Comparison of ENCODE assay signal across 17 cellular contexts in the genomic region with DNA sequence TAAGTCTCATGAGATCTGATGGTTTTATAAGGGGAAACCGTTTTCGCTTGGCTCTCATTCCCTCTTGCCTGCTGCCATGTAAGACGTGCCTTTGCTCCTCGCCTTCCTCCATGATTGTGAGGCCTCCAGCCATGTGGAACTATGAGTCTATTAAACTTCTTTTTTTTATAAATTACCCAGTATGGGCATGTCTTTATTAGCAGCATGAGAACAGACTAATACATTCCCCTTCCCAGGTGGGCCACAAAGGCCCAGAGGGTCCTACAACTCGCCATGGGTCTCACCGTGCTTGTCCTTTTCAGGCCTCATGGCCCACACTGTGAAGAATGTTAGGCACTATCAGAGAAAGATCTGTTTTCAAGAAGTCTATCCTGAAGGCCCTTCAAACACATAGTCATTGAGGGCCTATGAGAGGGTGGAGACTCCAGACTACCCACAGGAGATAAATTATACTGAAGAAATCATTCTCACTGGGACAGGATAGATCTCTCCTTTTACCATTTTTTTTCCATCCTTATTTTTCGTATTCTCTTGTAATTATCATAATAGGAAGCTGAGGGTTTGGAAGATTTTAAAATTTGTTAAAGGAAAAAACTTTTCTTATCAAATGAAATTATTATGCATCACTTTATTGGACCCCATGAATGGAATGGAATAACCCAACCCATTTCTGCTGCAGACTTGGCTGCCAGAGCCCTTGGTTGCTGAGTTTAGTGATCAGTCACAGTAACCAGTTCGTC. TPM values are rescaled to one million over a fixed set of nuclear protein-coding genes. Genes with fewer than 3 reads are reported as not detected.
DNase-seq lines count a peak whose midpoint lies in the region; ATAC-seq, FAIRE-seq and TF ChIP-seq lines count a peak whose summit lies in the region.
"Had no signal": no experiment of that assay in that cellular context is flagged by ENCODE, and none has a peak within 500 bp of the region (broad histone marks: within the 10 kb centered on the region; RNA-seq: fewer than 3 reads in every experiment).

No MANE protein-coding gene starts in this region.

- POLR2A ChIA-PET in A673 (lab: Charles Lee; ENCODE audit: low non-redundant PET), result no interaction called here
- POLR2A ChIA-PET in activated CD4-positive, alpha-beta memory T cell treated with anti-CD3 and anti-CD28 coated beads for 36 hours (lab: Charles Lee), result no interaction called here

- TF ChIP-seq CTCF in left ventricle myocardium inferior (IDR thresholded peaks at IDR 0.05; ENCODE audit: borderline replicate concordance) (no peak), dorsolateral prefrontal cortex (IDR thresholded peaks at IDR 0.05 in 54 of 56, conservative IDR thresholded peaks at IDR 0.05 in 2 of 56; ENCODE audit: low read depth in 1 of 56, partially characterized antibody in 56 of 56) (peak in 1 of 56 donors; percentile 1), A673 (conservative IDR thresholded peaks at IDR 0.05; ENCODE audit: low read depth, low read length) (no peak)

- FAIRE-seq in urothelium cell line (lab: Jason Lieb, UNC), result no peak

- no peak overlapping the region for H3K4me3 Mint-ChIP-seq in activated CD4-positive, alpha-beta memory T cell treated with anti-CD3 and anti-CD28 coated beads for 36 hours
- H3K4me3 Mint-ChIP-seq: central memory CD8-positive, alpha-beta T cell; effector memory CD8-positive, alpha-beta T cell; H9 had no signal

- no peak for ATAC-seq in left cardiac atrium
- no peak for ATAC-seq in sciatic nerve
- ATAC-seq: effector memory CD8-positive, alpha-beta T cell; mucosa of descending colon had no signal

- no peaks in the 10 kb centered on the region for H3K36me3 Mint-ChIP-seq in activated CD4-positive, alpha-beta memory T cell treated with anti-CD3 and anti-CD28 coated beads for 36 hours

- H3K9me3 ChIP-seq in left ventricle myocardium inferior (replicated peaks) (no peaks in the 10 kb centered on the region), A673 (ENCODE audit: low read depth, low read length, poor library complexity, severe bottlenecking) (no peaks in the 10 kb centered on the region)
- H3K9me3 ChIP-seq: mucosa of descending colon had no signal

- BruUV-seq in A673 (replicated peaks; lab: Mats Ljungman, UMichigan), result no TSS peak

- H3K9me3 Mint-ChIP-seq in activated CD4-positive, alpha-beta memory T cell treated with anti-CD3 and anti-CD28 coated beads for 36 hours, result no peaks in the 10 kb centered on the region
- H3K9me3 Mint-ChIP-seq: central memory CD8-positive, alpha-beta T cell; effector memory CD8-positive, alpha-beta T cell; H9 had no signal

- H3K27ac ChIP-seq in left ventricle myocardium inferior (replicated peaks), result peak overlapping the region; percentile 85
- H3K27ac ChIP-seq in dorsolateral prefrontal cortex, result peak overlapping the region; percentile 80 to 100 (median 99)
- no peak overlapping the region for H3K27ac ChIP-seq in A673 (ENCODE audit: low read depth, low read length, poor library complexity, severe bottlenecking)

- H3K4me1 ChIP-seq in left ventricle myocardium inferior (peaks cover 30% of the 10 kb centered on the region), A673 (ENCODE audit: insufficient read depth, low read length, poor library complexity, severe bottlenecking) (no peaks in the 10 kb centered on the region)

- H3K4me1 Mint-ChIP-seq in activated CD4-positive, alpha-beta memory T cell treated with anti-CD3 and anti-CD28 coated beads for 36 hours (ENCODE audit: low read depth), result no peaks in the 10 kb centered on the region
- H3K4me1 Mint-ChIP-seq: central memory CD8-positive, alpha-beta T cell had no signal

- H3K27ac Mint-ChIP-seq in activated CD4-positive, alpha-beta memory T cell treated with anti-CD3 and anti-CD28 coated beads for 36 hours, result no peak overlapping the region
- H3K27ac Mint-ChIP-seq: effector memory CD8-positive, alpha-beta T cell had no signal

- H3K27me3 ChIP-seq in left ventricle myocardium inferior (ENCODE audit: low read depth) (no peaks in the 10 kb centered on the region), dorsolateral prefrontal cortex (no peaks in the 10 kb centered on the region), A673 (replicated peaks; ENCODE audit: insufficient read depth, low read depth, low read length, poor library complexity) (no peaks in the 10 kb centered on the region)

- intact Hi-C loops in left ventricle myocardium inferior (cut with micrococcal nuclease) (no loop called here), left cardiac atrium (cut with DNase I) (no loop called here), dorsolateral prefrontal cortex (cut with DNase I) (loop anchor here (1.0 to 5.0 kb wide), 2 partner anchors 40 to 323 kb away; no protein-coding TSS in a partner anchor), sciatic nerve (cut with DNase I) (no loop called here), A673 (cut with micrococcal nuclease; ENCODE audit: unreplicated experiment) (no loop called here)
- intact Hi-C loops in activated CD4-positive, alpha-beta memory T cell treated with anti-CD3 and anti-CD28 coated beads for 36 hours (cut with micrococcal nuclease), result no loop called here

- CTCF ChIA-PET in A673 (lab: Charles Lee), result interaction anchor here (0.6 kb wide), 1 partner anchor 50 kb away, joined by 3 read pairs; no protein-coding TSS in a partner anchor
- CTCF ChIA-PET in activated CD4-positive, alpha-beta memory T cell treated with anti-CD3 and anti-CD28 coated beads for 36 hours (lab: Charles Lee), result interaction anchor here (1.4 kb wide), 1 partner anchor 11 kb away, joined by 3 read pairs; no protein-coding TSS in a partner anchor

- H3K36me3 ChIP-seq in left ventricle myocardium inferior (no peaks in the 10 kb centered on the region), A673 (ENCODE audit: insufficient read depth, low read length, poor library complexity, severe bottlenecking) (no peaks in the 10 kb centered on the region)

- peaks cover 2% of the 10 kb centered on the region for H3K27me3 Mint-ChIP-seq in activated CD4-positive, alpha-beta memory T cell treated with anti-CD3 and anti-CD28 coated beads for 36 hours
- H3K27me3 Mint-ChIP-seq: central memory CD8-positive, alpha-beta T cell had no signal

- no peak for DNase-seq in left ventricle myocardium inferior
- DNase-seq in left cardiac atrium, result no peak
- DNase-seq in dorsolateral prefrontal cortex, result peak in 1 of 10 donors; percentile 23
- peak; percentile 31 for DNase-seq in sciatic nerve (ENCODE audit: low spot score)
- no peak for DNase-seq in A673 (ENCODE audit: low spot score)
- no peak for DNase-seq in iPS-NIHi11 (ENCODE audit: low spot score)
- no peak for DNase-seq in urothelium cell line (ENCODE audit: low spot score)
- no peak for DNase-seq in activated CD4-positive, alpha-beta memory T cell treated with anti-CD3 and anti-CD28 coated beads for 36 hours
- DNase-seq: activated CD8-positive, alpha-beta memory T cell treated with anti-CD3 and anti-CD28 coated beads for 24 hours; effector memory CD8-positive, alpha-beta T cell; H9; kidney glomerular epithelial cell; mucosa of descending colon; NCI-H1436; SHP77 had no signal

- H3K4me3 ChIP-seq in left ventricle myocardium inferior, result no peak overlapping the region
- H3K4me3 ChIP-seq in dorsolateral prefrontal cortex, result peak overlapping the region in 2 of 59 donors; percentile 5 to 24
- no peak overlapping the region for H3K4me3 ChIP-seq in A673 (ENCODE audit: low read depth, low read length, poor library complexity, severe bottlenecking)
- H3K4me3 ChIP-seq: mucosa of descending colon had no signal

RNA-seq across cellular contexts. Expression of a gene that starts 57.2 kb away (rescaled TPM):
- total RNA-seq in left ventricle myocardium inferior, result not detected
- total RNA-seq in left cardiac atrium, result under 1 TPM; 0.12 to 0.89 TPM
- 10 to 100 TPM in 2 of 120 experiments, 1 to 10 TPM in 104, under 1 TPM in 10, not detected in 4; 0.62 to 11.2 (median 1.9) TPM for total RNA-seq in dorsolateral prefrontal cortex
- 0.89 TPM for total RNA-seq in sciatic nerve
- total RNA-seq in A673 (2021), result 0.39 and 0.68 TPM in 2 replicates
- under 1 TPM; 0.57 to 0.63 TPM for total RNA-seq in activated CD4-positive, alpha-beta memory T cell treated with anti-CD3 and anti-CD28 coated beads for 36 hours
- total RNA-seq: T-helper 1 cell treated with Interleukin-12 subunit alpha and Interleukin-12 subunit beta and Interleukin-4 antibody, amounts not matched to agents 30 ng/mL and 1 ng/mL, for 36 hours had no signal

Comparison
In these comparisons a context has a peak if more than half of its experiments do, and no peak if none do; other contexts are left out.
1. intact Hi-C loops: an anchor here in dorsolateral prefrontal cortex (1.0 to 5.0 kb wide); none called in left ventricle myocardium inferior, left cardiac atrium, sciatic nerve, A673 and activated CD4-positive, alpha-beta memory T cell treated with anti-CD3 and anti-CD28 coated beads for 36 hours.